Comparison of ENCODE assay signal across 11 cellular contexts in genomic region chr16:50695017-50696000, GRCh38. TPM values are rescaled to one million over a fixed set of nuclear protein-coding genes. Genes with fewer than 3 reads are reported as not detected.
A peak's percentile ranks its signal among the peaks of the same experiment; 100 is the strongest.
DNase-seq lines count a peak whose midpoint lies in the region; ATAC-seq and TF ChIP-seq lines count a peak whose summit lies in the region.
"Had no signal": no experiment of that assay in that cellular context is flagged by ENCODE, and none has a peak within 500 bp of the region (broad histone marks: within the 10 kb centered on the region; RNA-seq: fewer than 3 reads in every experiment).

No MANE protein-coding gene starts in this region.

- DNase-seq in SIG-M5 treated with dmso at 0.1 percent for 504 hours (lab: John Stamatoyannopoulos, UW; ENCODE audit: unreplicated experiment) (peak; percentile 77), SIG-M5 (lab: John Stamatoyannopoulos, UW) (no peak), OCI-M1 (lab: John Stamatoyannopoulos, UW) (peak; percentile 11), esophagus squamous epithelium (lab: John Stamatoyannopoulos, UW) (no peak), gastrocnemius medialis (peak in 1 of 2 donors; percentile 38), DMS153 treated with DMSO at 0.1 percent for 48 hours (lab: John Stamatoyannopoulos, UW; ENCODE audit: unreplicated experiment) (no peak), NCI-H1930 (lab: John Stamatoyannopoulos, UW) (no peak)
- DNase-seq: NCI-H2227 treated with DMSO at 0.1 percent for 48 hours had no signal

- TF ChIP-seq CTCF in esophagus squamous epithelium (IDR thresholded peaks at IDR 0.05) (no peak), gastrocnemius medialis (IDR thresholded peaks at IDR 0.05 in 4 of 5, conservative IDR thresholded peaks at IDR 0.05 in 1 of 5) (no peak)

- H3K36me3 ChIP-seq in esophagus squamous epithelium (no peaks in the 10 kb centered on the region), gastrocnemius medialis (no peaks in the 10 kb centered on the region)

- ATAC-seq in gastrocnemius medialis (no peak), HG03469 (IDR thresholded peaks at IDR 0.05; ENCODE audit: unreplicated experiment) (no peak)

- peak overlapping the region; percentile 83 to 89 (median 88) for H3K27ac ChIP-seq in esophagus squamous epithelium
- H3K27ac ChIP-seq in gastrocnemius medialis = peak overlapping the region in 3 of 4 donors; percentile 85 to 87 (median 85)

- in situ Hi-C loops in gastrocnemius medialis (cut with MboI; ENCODE audit: low sequenced_read_pairs in 4 of 4) = loop anchor here in 1 of 4 donors (5.0 kb wide), 1 partner anchor 52 kb away; no protein-coding TSS in a partner anchor

- TF ChIP-seq POLR2A in esophagus squamous epithelium (IDR thresholded peaks at IDR 0.05) (peak in 1 of 4 donors; percentile 19), gastrocnemius medialis (IDR thresholded peaks at IDR 0.05) (no peak)

- H3K4me1 ChIP-seq in esophagus squamous epithelium (peaks cover 50 to 76% (median 51%) of the 10 kb centered on the region in 3 donors), gastrocnemius medialis (peaks cover 31 to 43% of the 10 kb centered on the region in 2 donors)

- H3K27me3 ChIP-seq in esophagus squamous epithelium = no peaks in the 10 kb centered on the region
- H3K27me3 ChIP-seq in gastrocnemius medialis = no peaks in the 10 kb centered on the region

- H3K4me3 ChIP-seq in esophagus squamous epithelium (peak overlapping the region in 1 of 4 donors; percentile 62), gastrocnemius medialis (no peak overlapping the region)

- 89 to 93% methylated on average over 9 of the region's 9 CpGs for WGBS in esophagus squamous epithelium, 2 donors

- intact Hi-C loops in esophagus squamous epithelium (cut with DNase I) (no loop called here), gastrocnemius medialis (cut with DNase I; ENCODE audit: low total_unique reads) (no loop called here)

- no peaks in the 10 kb centered on the region for H3K9me3 ChIP-seq in esophagus squamous epithelium
- no peaks in the 10 kb centered on the region for H3K9me3 ChIP-seq in gastrocnemius medialis

RNA-seq across cellular contexts. Expression of gene NOD2, which starts 1.9 kb away (rescaled TPM):
- total RNA-seq in esophagus squamous epithelium (10 to 100 TPM; 10.5 to 28.1 (median 21.6) TPM), gastrocnemius medialis (1 to 10 TPM in 3 of 4 donors, under 1 TPM in 1; 0.27 to 2.1 (median 1.7) TPM)
- total RNA-seq: A172 had no signal

RNA-seq across cellular contexts. Expression of gene SNX20, which starts 14.2 kb away (rescaled TPM):
- total RNA-seq in esophagus squamous epithelium (1 to 10 TPM in 2 of 4 donors, under 1 TPM in 2; 0.38 to 2.9 (median 1.7) TPM), gastrocnemius medialis (1 to 10 TPM in 3 of 4 donors, under 1 TPM in 1; 0.17 to 4.0 (median 1.9) TPM)
- total RNA-seq: A172, chondrocyte had no signal

RNA-seq across cellular contexts. Expression of gene CYLD, which starts 46.6 kb away (rescaled TPM):
- total RNA-seq in esophagus squamous epithelium (10 to 100 TPM; 22.6 to 45.9 (median 36.0) TPM), gastrocnemius medialis (100 to 1,000 TPM in 3 of 4 donors, 10 to 100 TPM in 1; 49.2 to 177 (median 135) TPM)

Comparison
In these comparisons a context has a peak if more than half of its experiments do, and no peak if none do; other contexts are left out.
1. DNase-seq: peak in SIG-M5 treated with dmso at 0.1 percent for 504 hours (single experiment) and OCI-M1 (single experiment); none in SIG-M5 (single experiment), esophagus squamous epithelium (single experiment), DMS153 treated with DMSO at 0.1 percent for 48 hours (single experiment) and NCI-H1930 (0 of 2).